In the genomic region with DNA sequence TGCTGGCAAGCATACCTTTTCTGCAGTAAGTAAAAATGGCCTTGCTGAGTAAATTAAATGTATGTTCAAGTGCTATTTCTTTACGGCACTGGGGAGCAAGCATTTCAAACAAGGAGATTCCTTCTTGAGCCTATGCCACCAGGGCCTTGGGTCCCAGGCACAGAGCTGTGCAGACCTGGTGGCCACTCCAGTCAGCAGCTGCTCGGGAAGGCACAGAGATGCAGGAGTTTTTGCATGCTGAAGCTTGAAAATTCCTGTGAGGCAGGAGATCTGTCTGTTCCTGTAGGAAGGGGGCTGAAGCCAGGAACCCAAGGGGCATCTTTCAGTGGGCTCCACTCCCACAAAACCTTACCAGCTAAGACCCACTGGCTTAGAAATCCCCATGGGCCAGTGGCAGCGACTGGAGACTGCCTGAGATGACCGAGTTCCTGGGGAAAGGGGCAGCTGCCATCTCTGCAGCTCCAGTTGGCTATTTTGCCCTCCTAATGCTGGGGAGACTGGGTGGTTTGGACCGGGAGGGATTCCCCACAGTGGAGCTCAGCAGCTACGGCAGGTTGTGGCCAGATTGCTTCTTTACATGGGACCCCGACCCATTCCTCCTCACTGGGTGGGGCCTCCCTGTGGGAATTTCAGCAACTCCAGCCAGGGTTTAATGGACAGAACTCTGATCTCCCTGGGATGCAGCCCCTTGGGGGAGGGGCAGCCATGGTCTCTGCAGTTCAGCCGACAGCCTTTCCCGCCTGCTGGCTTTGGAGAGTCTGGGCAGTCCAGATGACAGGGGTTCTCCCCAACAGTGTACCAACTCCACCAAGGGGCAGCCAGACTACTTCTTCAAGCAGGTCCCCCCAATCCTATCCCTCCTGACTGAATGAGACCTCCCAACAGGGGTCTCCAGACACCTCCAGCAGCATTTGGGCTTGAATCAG, we compare ENCODE assay signal across 1 cellular context.
TF ChIP-seq lines count a peak whose summit lies in the region.

No MANE protein-coding gene starts in this region.

TF ChIP-seq in HepG2, 621 proteins besides CTCF, POLR2A, EP300 and RAD21:
- TF ChIP-seq, protein P1, sequence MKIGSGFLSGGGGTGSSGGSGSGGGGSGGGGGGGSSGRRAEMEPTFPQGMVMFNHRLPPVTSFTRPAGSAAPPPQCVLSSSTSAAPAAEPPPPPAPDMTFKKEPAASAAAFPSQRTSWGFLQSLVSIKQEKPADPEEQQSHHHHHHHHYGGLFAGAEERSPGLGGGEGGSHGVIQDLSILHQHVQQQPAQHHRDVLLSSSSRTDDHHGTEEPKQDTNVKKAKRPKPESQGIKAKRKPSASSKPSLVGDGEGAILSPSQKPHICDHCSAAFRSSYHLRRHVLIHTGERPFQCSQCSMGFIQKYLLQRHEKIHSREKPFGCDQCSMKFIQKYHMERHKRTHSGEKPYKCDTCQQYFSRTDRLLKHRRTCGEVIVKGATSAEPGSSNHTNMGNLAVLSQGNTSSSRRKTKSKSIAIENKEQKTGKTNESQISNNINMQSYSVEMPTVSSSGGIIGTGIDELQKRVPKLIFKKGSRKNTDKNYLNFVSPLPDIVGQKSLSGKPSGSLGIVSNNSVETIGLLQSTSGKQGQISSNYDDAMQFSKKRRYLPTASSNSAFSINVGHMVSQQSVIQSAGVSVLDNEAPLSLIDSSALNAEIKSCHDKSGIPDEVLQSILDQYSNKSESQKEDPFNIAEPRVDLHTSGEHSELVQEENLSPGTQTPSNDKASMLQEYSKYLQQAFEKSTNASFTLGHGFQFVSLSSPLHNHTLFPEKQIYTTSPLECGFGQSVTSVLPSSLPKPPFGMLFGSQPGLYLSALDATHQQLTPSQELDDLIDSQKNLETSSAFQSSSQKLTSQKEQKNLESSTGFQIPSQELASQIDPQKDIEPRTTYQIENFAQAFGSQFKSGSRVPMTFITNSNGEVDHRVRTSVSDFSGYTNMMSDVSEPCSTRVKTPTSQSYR (CRISPR knock-in tag; IDR thresholded peaks at IDR 0.05; ENCODE audit: borderline replicate concordance) = peak; percentile 28; the same call in 1 of the 2 replicates
- no peak for TF ChIP-seq TEAD2 (CRISPR knock-in tag; IDR thresholded peaks at IDR 0.05)
